8 cellular contexts compared by ENCODE assay signal in the genomic region with DNA sequence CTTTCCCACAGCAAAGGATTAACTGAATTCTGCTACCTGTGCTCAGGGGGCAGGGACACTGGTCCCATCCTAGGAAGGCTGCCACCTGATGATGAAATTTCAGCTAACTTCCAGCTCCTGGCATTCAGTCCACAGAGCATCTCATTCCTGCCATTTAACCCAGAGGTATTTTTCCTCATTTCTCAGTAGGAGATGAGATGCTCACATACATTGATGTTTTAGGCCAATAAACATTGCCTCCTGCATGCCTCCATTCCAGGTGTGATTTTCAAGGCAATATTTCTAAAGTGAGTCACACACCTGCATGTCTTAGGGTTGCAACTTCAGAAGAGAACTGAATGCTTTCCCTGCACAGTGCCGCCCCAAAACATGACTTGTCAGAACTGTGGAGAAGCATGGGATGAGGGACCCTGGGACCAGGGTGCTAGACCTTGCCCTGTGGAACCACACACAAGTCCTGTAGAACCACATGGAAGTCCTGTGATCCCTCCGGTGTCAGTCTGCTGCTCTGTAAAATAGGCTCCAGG. TPM values are rescaled to one million over a fixed set of nuclear protein-coding genes. Genes with fewer than 3 reads are reported as not detected.
"Had no signal": no experiment of that assay in that cellular context is flagged by ENCODE, and none has a peak within 500 bp of the region (broad histone marks: within the 10 kb centered on the region; RNA-seq: fewer than 3 reads in every experiment).

No MANE protein-coding gene starts in this region.

RNA-seq across cellular contexts. Expression of gene CST5, which starts 1.5 kb away (rescaled TPM):
- total RNA-seq: LHCN-M2, MCF 10A, NCI-H460, OCI-LY7, Right ventricle myocardium superior, RPMI7951, SJSA1 had no signal
- polyA plus RNA-seq: SK-N-SH had no signal

RNA-seq across cellular contexts. Expression of gene CST2, which starts 51.5 kb away (rescaled TPM):
- total RNA-seq: LHCN-M2, MCF 10A, NCI-H460, OCI-LY7, Right ventricle myocardium superior, SJSA1 had no signal
- polyA plus RNA-seq: SK-N-SH had no signal
